In the genomic region with DNA sequence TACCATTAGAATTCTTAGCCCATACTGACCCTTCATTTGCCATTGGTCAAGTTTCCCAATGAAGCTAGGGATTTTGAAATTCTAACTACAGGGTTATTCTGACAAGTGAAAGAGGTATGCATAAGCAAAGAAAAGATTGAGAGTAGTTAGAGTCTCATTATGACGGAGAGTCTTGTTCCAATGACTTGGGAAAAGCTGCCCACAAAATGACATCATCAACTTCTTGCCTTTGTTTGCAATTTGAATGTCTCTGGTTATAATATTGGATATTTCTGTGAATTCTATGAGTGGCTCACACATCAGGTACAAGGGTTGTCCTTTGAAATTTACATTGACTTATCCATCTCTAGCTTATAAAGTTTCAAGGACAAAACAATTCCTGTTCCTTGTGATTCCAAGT, we compare ENCODE assay signal across 33 cellular contexts.
"Had no signal": no experiment of that assay in that cellular context is flagged by ENCODE, and none has a peak within 500 bp of the region (broad histone marks: within the 10 kb centered on the region; RNA-seq: fewer than 3 reads in every experiment).

No MANE protein-coding gene starts in this region.

- FAIRE-seq: endometrium, endothelial cell of umbilical vein, frontal cortex had no signal

- DNase-seq: activated B cell treated with CpG ODN at 0.5 μM for 24 hours; activated CD4-positive, alpha-beta memory T cell treated with anti-CD3 and anti-CD28 coated beads for 36 hours; activated CD4-positive, alpha-beta T cell treated with anti-CD3 and anti-CD28 coated beads for 36 hours; activated CD4-positive, alpha-beta T cell treated with anti-CD3 and anti-CD28 coated beads, Interleukin-2, amount 10 ng/mL, durations not matched to agents 24 days and 14 days; activated CD8-positive, alpha-beta memory T cell treated with anti-CD3 and anti-CD28 coated beads, Interleukin-2, amount 10 ng/mL, durations not matched to agents 7 days and 5 days; activated CD8-positive, alpha-beta memory T cell treated with anti-CD3 and anti-CD28 coated beads, Interleukin-2, amount 50 U/mL, for 4 hours; activated CD8-positive, alpha-beta T cell treated with anti-CD3 and anti-CD28 coated beads, Interleukin-2, amount 10 ng/mL, durations not matched to agents 7 days and 5 days; activated effector memory CD4-positive, alpha-beta T cell treated with anti-CD3 and anti-CD28 coated beads, Interleukin-2, amount 50 U/mL, for 16 hours; activated naive CD4-positive, alpha-beta T cell treated with anti-CD3 and anti-CD28 coated beads for 36 hours; activated naive CD8-positive, alpha-beta T cell treated with anti-CD3 and anti-CD28 coated beads for 36 hours; activated naive CD8-positive, alpha-beta T cell treated with anti-CD3 and anti-CD28 coated beads, Interleukin-2, amount 50 U/mL, for 24 hours; activated T-cell treated with anti-CD3 and anti-CD28 coated beads, Interleukin-2, amount 50 U/mL, for 1 hour; activated T-cell treated with anti-CD3 and anti-CD28 coated beads, Interleukin-2, amount 50 U/mL, for 48 hours; adrenal gland; amygdala; aorta; body of pancreas; central memory CD4-positive, alpha-beta T cell; cerebellar nuclear complex; colonic mucosa; effector CD8-positive, alpha-beta T cell; foreskin fibroblast; head of caudate nucleus; T-helper 1 cell; T-helper 17 cell; T1000; WERI-Rb-1 had no signal

- ATAC-seq: activated CD4-positive, alpha-beta T cell treated with anti-CD3 and anti-CD28 coated beads for 36 hours; activated CD4-positive, CD25-positive, alpha-beta regulatory T cell treated with anti-CD3 and anti-CD28 coated beads, Interleukin-2, amount 50 U/mL, for 24 hours; activated CD8-positive, alpha-beta memory T cell treated with anti-CD3 and anti-CD28 coated beads, Interleukin-2, amount 10 ng/mL, durations not matched to agents 7 days and 5 days; activated CD8-positive, alpha-beta T cell treated with anti-CD3 and anti-CD28 coated beads, Interleukin-2, amount 10 ng/mL, durations not matched to agents 7 days and 5 days; activated naive CD8-positive, alpha-beta T cell treated with anti-CD3 and anti-CD28 coated beads, Interleukin-2, amount 50 U/mL, for 24 hours; body of pancreas; esophagus mucosa; T-helper 17 cell had no signal

- H3K4me3 ChIP-seq: adrenal gland, body of pancreas, cardiac muscle cell, colonic mucosa had no signal

- H3K27me3 ChIP-seq: adrenal gland, body of pancreas, cardiac muscle cell, colonic mucosa had no signal

- H3K36me3 ChIP-seq: adrenal gland, cardiac muscle cell, colonic mucosa, WERI-Rb-1 had no signal
